ENCODE assay signal across 8 cellular contexts in the genomic region with DNA sequence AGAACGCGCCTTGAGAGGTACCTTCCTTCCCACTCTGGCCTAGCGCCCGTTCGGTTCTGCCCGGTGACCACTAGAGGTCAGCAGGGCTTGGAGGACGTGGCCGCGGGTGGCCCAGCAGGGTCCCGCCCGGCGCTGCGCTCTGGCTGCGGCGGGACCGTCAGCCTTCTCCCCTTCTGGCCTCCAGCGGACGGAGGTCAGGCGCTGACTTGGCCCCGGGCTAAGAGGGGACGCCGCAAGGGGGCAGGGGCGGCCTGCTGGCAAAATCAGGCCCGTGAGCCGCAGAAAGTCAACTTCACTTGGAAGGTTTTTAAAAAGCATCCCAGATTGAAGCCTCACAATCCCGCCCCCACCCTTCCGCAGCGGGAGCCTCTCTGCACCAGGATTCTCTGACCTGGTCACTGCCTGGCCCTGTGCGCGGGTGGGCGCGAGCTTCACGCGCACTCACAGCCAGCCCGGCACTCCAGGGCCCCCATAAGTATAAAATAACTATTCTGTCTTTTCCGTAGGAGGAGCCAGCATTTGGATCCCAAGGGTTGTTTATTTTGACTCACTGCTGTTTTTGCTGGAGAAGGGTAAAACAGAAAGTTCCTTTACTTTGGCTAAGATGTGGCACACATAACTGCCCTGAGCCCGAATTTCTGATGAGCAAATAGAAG. TPM values are rescaled to one million over a fixed set of nuclear protein-coding genes. Genes with fewer than 3 reads are reported as not detected.
DNase-seq lines count a peak whose midpoint lies in the region; ATAC-seq and TF ChIP-seq lines count a peak whose summit lies in the region.

No MANE protein-coding gene starts in this region.

- H3K9me3 Mint-ChIP-seq in mesothelial cell of epicardium: no peaks in the 10 kb centered on the region

- peak; percentile 75 for DNase-seq in NCI-H774 (lab: John Stamatoyannopoulos, UW)
- DNase-seq in activated CD8-positive, alpha-beta memory T cell treated with anti-CD3 and anti-CD28 coated beads, Interleukin-2, amount 50 U/mL, for 48 hours: peak; percentile 74
- peak; percentile 42 for DNase-seq in epidermal melanocyte (ENCODE audit: insufficient read length, low spot score)
- DNase-seq in mesothelial cell of epicardium (ENCODE audit: low spot score in 2 of 2, unreplicated experiment in 2 of 2): peak; percentile 48 to 69
- DNase-seq in stimulated activated CD8-positive, alpha-beta memory T cell treated with anti-CD3 and anti-CD28 coated beads, Interleukin-2, amount 100 ng/mL, for 48 hours (ENCODE audit: low read depth in 2 of 2): peak; percentile 28 to 36

- H3K27me3 Mint-ChIP-seq in mesothelial cell of epicardium (ENCODE audit: low read depth): peaks cover 81% of the 10 kb centered on the region

- ATAC-seq in HG03139 (IDR thresholded peaks at IDR 0.05; ENCODE audit: unreplicated experiment) (no peak), GM21367 (IDR thresholded peaks at IDR 0.05; ENCODE audit: unreplicated experiment) (no peak)

- no peaks in the 10 kb centered on the region for H3K36me3 Mint-ChIP-seq in mesothelial cell of epicardium

- peak; percentile 55 for TF ChIP-seq CTCF in GM12872 (IDR thresholded peaks at IDR 0.05; ENCODE audit: insufficient read depth, low read depth, low read length)
- peak; percentile 72 for TF ChIP-seq CTCF in mesothelial cell of epicardium (IDR thresholded peaks at IDR 0.05; ENCODE audit: unreplicated experiment)

- no peaks in the 10 kb centered on the region for H3K4me1 Mint-ChIP-seq in mesothelial cell of epicardium

- peak overlapping the region; percentile 51 for H3K4me3 Mint-ChIP-seq in mesothelial cell of epicardium

- H3K27ac Mint-ChIP-seq in mesothelial cell of epicardium: no peak overlapping the region

RNA-seq across cellular contexts. Expression of gene ZBTB16, which starts 23.2 kb away (rescaled TPM):
- total RNA-seq in mesothelial cell of epicardium: not detected in 3 replicates
